ENCODE assay signal across 1 cellular context in genomic region chr7:121082400-121083101, GRCh38.
TF ChIP-seq lines count a peak whose summit lies in the region.

No MANE protein-coding gene starts in this region.

TF ChIP-seq in HCT116, 20 proteins besides CTCF, POLR2A, EP300 and RAD21 (continued from another document):
- TF ChIP-seq REST (IDR thresholded peaks at IDR 0.05; ENCODE audit: low read depth) (no peak), ZFX (IDR thresholded peaks at IDR 0.05) (no peak), SIN3A (IDR thresholded peaks at IDR 0.05; ENCODE audit: low read depth) (no peak), SRF (IDR thresholded peaks at IDR 0.05; ENCODE audit: low read depth) (no peak), MAX (IDR thresholded peaks at IDR 0.05) (no peak), ATF3 (IDR thresholded peaks at IDR 0.05) (no peak)
